In the genomic region with DNA sequence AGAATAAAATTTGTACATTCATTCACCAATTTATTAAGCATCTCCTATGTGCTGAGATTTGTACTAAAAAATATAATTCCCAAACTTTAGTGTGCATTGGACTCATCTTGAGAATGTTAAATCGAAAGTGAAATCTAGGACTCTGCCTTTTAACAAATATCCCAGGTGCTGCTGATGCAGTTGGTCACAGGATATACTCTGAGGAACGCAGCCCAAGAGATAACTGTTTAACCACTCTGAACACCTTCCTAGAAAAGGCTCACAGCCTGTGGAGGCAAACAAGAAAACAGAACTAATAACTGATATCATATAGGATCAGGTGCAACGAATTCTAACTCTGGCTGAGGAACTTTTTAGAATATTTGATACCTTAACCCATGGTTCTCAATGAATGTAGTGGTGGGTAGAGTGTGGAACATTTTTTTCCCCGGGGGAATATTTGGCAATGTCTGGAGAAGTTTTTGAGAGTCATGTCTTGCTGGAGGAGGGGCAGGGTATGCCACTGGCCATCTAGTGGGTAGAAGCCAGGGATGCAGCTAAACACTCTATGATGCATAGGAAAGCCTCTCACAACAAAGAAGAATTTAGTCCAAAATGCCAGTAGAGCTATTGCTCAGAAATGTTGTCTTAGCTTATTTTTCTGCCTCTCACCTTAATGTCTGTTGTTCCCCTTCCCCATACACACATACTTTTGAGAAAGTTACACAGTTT, we compare ENCODE assay signal across 11 cellular contexts.
DNase-seq lines count a peak whose midpoint lies in the region; ATAC-seq and TF ChIP-seq lines count a peak whose summit lies in the region.
"Had no signal": no experiment of that assay in that cellular context is flagged by ENCODE, and none has a peak within 500 bp of the region (broad histone marks: within the 10 kb centered on the region; RNA-seq: fewer than 3 reads in every experiment).

No MANE protein-coding gene starts in this region.

- WGBS in urinary bladder = 85% methylated on average over 4 of the region's 4 CpGs

- H3K4me3 Mint-ChIP-seq in activated naive CD4-positive, alpha-beta T cell treated with anti-CD3 and anti-CD28 coated beads, Interleukin-2, amount 50 U/mL, for 24 hours = peak overlapping the region; percentile 49

- H3K27ac ChIP-seq in urinary bladder (ENCODE audit: low read depth) = peak overlapping the region; percentile 10
- H3K27ac ChIP-seq: hepatocyte had no signal

- DNase-seq in activated naive CD4-positive, alpha-beta T cell treated with anti-CD3 and anti-CD28 coated beads, Interleukin-2, amount 50 U/mL, for 16 hours = no peak
- DNase-seq in OCI-M1 (lab: John Stamatoyannopoulos, UW) (peak; percentile 7), cardiac fibroblast (ENCODE audit: low read depth in 2 of 2) (peak in 1 of 2 donors; percentile 40), NCI-H2196 treated with DMSO at 0.1 percent for 48 hours (lab: John Stamatoyannopoulos, UW; ENCODE audit: unreplicated experiment) (no peak), NCI-H2081 treated with DMSO at 0.1 percent for 48 hours (lab: John Stamatoyannopoulos, UW) (no peak)
- DNase-seq: NCI-H1105 treated with DMSO at 0.1 percent for 48 hours, occipital lobe had no signal

- H3K4me1 Mint-ChIP-seq in activated naive CD4-positive, alpha-beta T cell treated with anti-CD3 and anti-CD28 coated beads, Interleukin-2, amount 50 U/mL, for 24 hours = peaks cover 27% of the 10 kb centered on the region

- H3K9me3 Mint-ChIP-seq in activated naive CD4-positive, alpha-beta T cell treated with anti-CD3 and anti-CD28 coated beads, Interleukin-2, amount 50 U/mL, for 24 hours = peaks cover 4% of the 10 kb centered on the region

- H3K4me3 ChIP-seq in cardiac fibroblast (replicated peaks in 1 of 2; ENCODE audit: low read depth in 2 of 2, low read length in 2 of 2) (no peak overlapping the region), urinary bladder (ENCODE audit: low read depth, low read length) (no peak overlapping the region)
- H3K4me3 ChIP-seq: hepatocyte had no signal

- peak; percentile 21 for TF ChIP-seq CTCF in cardiac fibroblast (IDR thresholded peaks at IDR 0.05; ENCODE audit: low read depth, low read length)

- H3K4me1 ChIP-seq in urinary bladder (ENCODE audit: insufficient read depth) = no peaks in the 10 kb centered on the region

- H3K27ac Mint-ChIP-seq in activated naive CD4-positive, alpha-beta T cell treated with anti-CD3 and anti-CD28 coated beads, Interleukin-2, amount 50 U/mL, for 24 hours = no peak overlapping the region

- no peaks in the 10 kb centered on the region for H3K27me3 Mint-ChIP-seq in activated naive CD4-positive, alpha-beta T cell treated with anti-CD3 and anti-CD28 coated beads, Interleukin-2, amount 50 U/mL, for 24 hours

- peaks cover 5% of the 10 kb centered on the region for H3K36me3 ChIP-seq in urinary bladder (ENCODE audit: insufficient read depth)

- no peak for ATAC-seq in GM18511 (IDR thresholded peaks at IDR 0.05; ENCODE audit: unreplicated experiment)

- H3K36me3 Mint-ChIP-seq in activated naive CD4-positive, alpha-beta T cell treated with anti-CD3 and anti-CD28 coated beads, Interleukin-2, amount 50 U/mL, for 24 hours = peaks cover 15% of the 10 kb centered on the region
